In genomic region chr7:36366649-36367560, GRCh38 we compare ENCODE assay signal across 1 cellular context.
A peak's percentile ranks its signal among the peaks of the same experiment; 100 is the strongest.
TF ChIP-seq lines count a peak whose summit lies in the region.

No MANE protein-coding gene starts in this region.

TF ChIP-seq in GM12878, 131 proteins besides CTCF, POLR2A, EP300 and RAD21 (continued from another document and continues in another):
- TF ChIP-seq E4F1 (IDR thresholded peaks at IDR 0.05; ENCODE audit: borderline replicate concordance, partially characterized antibody) (no peak), RFX5 (IDR thresholded peaks at IDR 0.05; ENCODE audit: low read depth, low read length) (peak; percentile 68; the same call in 1 of the 2 replicates), LARP7 (IDR thresholded peaks at IDR 0.05) (peak; percentile 27; the same call in 1 of the 2 replicates), SMARCA5 (IDR thresholded peaks at IDR 0.05) (peak; percentile 57; the same call in 1 of the 2 replicates), KAT2A (conservative IDR thresholded peaks at IDR 0.05; ENCODE audit: control insufficient read depth, low read depth, low read length) (no peak), SRF (IDR thresholded peaks at IDR 0.05; ENCODE audit: low read depth in 2 of 2, low read length in 2 of 2) (0 out of 4 replicates have a peak, but pooled peaks of 1 of the 2 experiments have one; percentile 20), RELB (IDR thresholded peaks at IDR 0.05; ENCODE audit: low read depth) (no peak), CREB1 (IDR thresholded peaks at IDR 0.05; ENCODE audit: low read depth) (peak; percentile 83), ZBTB40 (IDR thresholded peaks at IDR 0.05; ENCODE audit: borderline replicate concordance) (no peak), NKRF (conservative IDR thresholded peaks at IDR 0.05) (no peak), SIX5 (IDR thresholded peaks at IDR 0.05; ENCODE audit: low read depth, low read length, severe bottlenecking) (peak; percentile 81), SREBF2 (IDR thresholded peaks at IDR 0.05; ENCODE audit: low read length) (0 out of 2 replicates have a peak, but pooled peaks have one; percentile 20), ZNF274 (IDR thresholded peaks at IDR 0.05; ENCODE audit: insufficient read depth, insufficient read length) (no peak), NFIC (IDR thresholded peaks at IDR 0.05; ENCODE audit: low read depth, low read length) (no peak), MYC (IDR thresholded peaks at IDR 0.05; ENCODE audit: insufficient read depth, insufficient read length, insufficient replicate concordance, low read length, severe bottlenecking) (no peak), SMAD5 (IDR thresholded peaks at IDR 0.05; ENCODE audit: low read depth) (no peak), KLF5 (IDR thresholded peaks at IDR 0.05; ENCODE audit: partially characterized antibody) (peak; percentile 60), ZNF207 (IDR thresholded peaks at IDR 0.05; ENCODE audit: borderline replicate concordance) (peak; percentile 69), MXI1 (IDR thresholded peaks at IDR 0.05; ENCODE audit: low read depth, low read length) (peak; percentile 42; the same call in 1 of the 2 replicates), EED (IDR thresholded peaks at IDR 0.05; ENCODE audit: low read depth) (no peak), NBN (IDR thresholded peaks at IDR 0.05) (0 out of 2 replicates have a peak, but pooled peaks have one; percentile 16), SMAD1 (IDR thresholded peaks at IDR 0.05; ENCODE audit: low read depth, partially characterized antibody) (no peak), BCLAF1 (IDR thresholded peaks at IDR 0.05) (no peak), IKZF1 (conservative IDR thresholded peaks at IDR 0.05) (peak; percentile 90), E2F4 (IDR thresholded peaks at IDR 0.05; ENCODE audit: low read depth, low read length) (peak; percentile 47; the same call in 1 of the 2 replicates), ZNF687 (IDR thresholded peaks at IDR 0.05) (no peak), MEF2A (IDR thresholded peaks at IDR 0.05; ENCODE audit: insufficient read depth, low read depth, low read length) (no peak), YY1 (IDR thresholded peaks at IDR 0.05; ENCODE audit: low read depth, low read length) (peak; percentile 78), EGR1 (IDR thresholded peaks at IDR 0.05; ENCODE audit: borderline replicate concordance in 1 of 2, low read depth in 2 of 2, low read length in 2 of 2) (peak in 1 of 2 experiments; percentile 69; a peak in 1 of 3 replicates), RELA (IDR thresholded peaks at IDR 0.05; ENCODE audit: borderline replicate concordance, partially characterized antibody) (peak; percentile 12), MEF2B (IDR thresholded peaks at IDR 0.05; ENCODE audit: partially characterized antibody, poor library complexity, severe bottlenecking) (no peak), NRF1 (conservative IDR thresholded peaks at IDR 0.05; ENCODE audit: low read depth, low read length) (peak; percentile 32; the same call in 1 of the 2 replicates), CEBPZ (IDR thresholded peaks at IDR 0.05; ENCODE audit: low read depth, low read length) (no peak), BHLHE40 (IDR thresholded peaks at IDR 0.05; ENCODE audit: borderline replicate concordance in 1 of 2, low read depth in 2 of 2, low read length in 1 of 2) (peak; percentile 69 to 79; a peak in 3 of 4 replicates), CHD4 (IDR thresholded peaks at IDR 0.05) (no peak)
